In genomic region chrX:124346877-124347241, GRCh38 we compare ENCODE assay signal across 18 cellular contexts. TPM values are rescaled to one million over a fixed set of nuclear protein-coding genes. Genes with fewer than 3 reads are reported as not detected.
A peak's percentile ranks its signal among the peaks of the same experiment; 100 is the strongest.
DNase-seq lines count a peak whose midpoint lies in the region; ATAC-seq and TF ChIP-seq lines count a peak whose summit lies in the region.
"Had no signal": no experiment of that assay in that cellular context is flagged by ENCODE, and none has a peak within 500 bp of the region (broad histone marks: within the 10 kb centered on the region; RNA-seq: fewer than 3 reads in every experiment).

No MANE protein-coding gene starts in this region.

- no peak for TF ChIP-seq CTCF in upper lobe of right lung (IDR thresholded peaks at IDR 0.05)
- TF ChIP-seq CTCF in RWPE1 (conservative IDR thresholded peaks at IDR 0.05; ENCODE audit: low read depth): no peak

- H3K4me1 Mint-ChIP-seq in activated naive CD4-positive, alpha-beta T cell treated with anti-CD3 and anti-CD28 coated beads for 36 hours (ENCODE audit: low read depth): peaks cover 41% of the 10 kb centered on the region
- peaks cover 47% of the 10 kb centered on the region for H3K4me1 Mint-ChIP-seq in activated T-cell treated with anti-CD3 and anti-CD28 coated beads, Interleukin-2, amount 50 U/mL, for 72 hours (ENCODE audit: low read depth)
- H3K4me1 Mint-ChIP-seq: naive B cell had no signal

- no peaks in the 10 kb centered on the region for H3K36me3 Mint-ChIP-seq in activated naive CD4-positive, alpha-beta T cell treated with anti-CD3 and anti-CD28 coated beads for 36 hours (ENCODE audit: low read depth)
- H3K36me3 Mint-ChIP-seq in activated T-cell treated with anti-CD3 and anti-CD28 coated beads, Interleukin-2, amount 50 U/mL, for 72 hours (ENCODE audit: insufficient read depth in 2 of 2): peaks cover 4% of the 10 kb centered on the region in 2 donors
- H3K36me3 Mint-ChIP-seq: naive B cell had no signal

- H3K4me3 Mint-ChIP-seq in activated naive CD4-positive, alpha-beta T cell treated with anti-CD3 and anti-CD28 coated beads for 36 hours: peak overlapping the region; percentile 86
- peak overlapping the region; percentile 91 to 96 for H3K4me3 Mint-ChIP-seq in activated T-cell treated with anti-CD3 and anti-CD28 coated beads, Interleukin-2, amount 50 U/mL, for 72 hours
- H3K4me3 Mint-ChIP-seq: naive B cell had no signal

- POLR2A ChIA-PET in RWPE1 (lab: Yijun Ruan, JAX; ENCODE audit: low non-redundant PET): no interaction called here

- no peaks in the 10 kb centered on the region for H3K9me3 Mint-ChIP-seq in activated naive CD4-positive, alpha-beta T cell treated with anti-CD3 and anti-CD28 coated beads for 36 hours
- H3K9me3 Mint-ChIP-seq in activated T-cell treated with anti-CD3 and anti-CD28 coated beads, Interleukin-2, amount 50 U/mL, for 72 hours: no peaks in the 10 kb centered on the region

- CTCF ChIA-PET in activated naive CD4-positive, alpha-beta T cell treated with anti-CD3 and anti-CD28 coated beads for 36 hours (lab: Charles Lee): interaction anchor here (1.2 to 2.9 kb wide), 4 partner anchors 9 to 136 kb away, joined by 3 to 7 read pairs (median 4); no protein-coding TSS in a partner anchor
- CTCF ChIA-PET in RWPE1 (lab: Yijun Ruan, JAX): no interaction called here

- no peak overlapping the region for H3K27ac ChIP-seq in upper lobe of right lung
- no peak overlapping the region for H3K27ac ChIP-seq in RWPE1
- H3K27ac ChIP-seq: gastroesophageal sphincter, GM23248, KMS-11 had no signal

- no peaks in the 10 kb centered on the region for H3K27me3 ChIP-seq in mononuclear cell (ENCODE audit: insufficient read depth, low read length)
- H3K27me3 ChIP-seq in upper lobe of right lung: no peaks in the 10 kb centered on the region
- H3K27me3 ChIP-seq: gastroesophageal sphincter had no signal

- no peaks in the 10 kb centered on the region for H3K36me3 ChIP-seq in upper lobe of right lung
- H3K36me3 ChIP-seq: gastroesophageal sphincter had no signal

- H3K4me3 ChIP-seq in mononuclear cell (ENCODE audit: low read length): peak overlapping the region; percentile 46
- peak overlapping the region; percentile 10 for H3K4me3 ChIP-seq in upper lobe of right lung
- H3K4me3 ChIP-seq: gastroesophageal sphincter, GM23248 had no signal

- peak overlapping the region; percentile 95 for H3K27ac Mint-ChIP-seq in activated naive CD4-positive, alpha-beta T cell treated with anti-CD3 and anti-CD28 coated beads for 36 hours
- H3K27ac Mint-ChIP-seq in activated T-cell treated with anti-CD3 and anti-CD28 coated beads, Interleukin-2, amount 50 U/mL, for 72 hours: peak overlapping the region; percentile 97
- H3K27ac Mint-ChIP-seq: naive B cell had no signal

- intact Hi-C loops in activated naive CD4-positive, alpha-beta T cell treated with anti-CD3 and anti-CD28 coated beads for 36 hours (cut with micrococcal nuclease): loop anchor here (1.0 to 10.0 kb wide), 10 partner anchors 12 to 512 kb away; partner anchors contain the start of genes STAG2 and XIAP
- intact Hi-C loops in upper lobe of right lung (cut with DNase I): no loop called here

- peak; percentile 0 to 3 for ATAC-seq in activated T-cell treated with anti-CD3 and anti-CD28 coated beads, Interleukin-2, amount 50 U/mL, for 72 hours (replicated peaks in 1 of 2)
- ATAC-seq in upper lobe of right lung (no peak), HG03432 (IDR thresholded peaks at IDR 0.05; ENCODE audit: unreplicated experiment) (no peak)

- H3K4me1 ChIP-seq in mononuclear cell (ENCODE audit: insufficient read depth, low read length): no peaks in the 10 kb centered on the region
- no peaks in the 10 kb centered on the region for H3K4me1 ChIP-seq in upper lobe of right lung
- H3K4me1 ChIP-seq: Caco-2, gastroesophageal sphincter had no signal

- DNase-seq in activated naive CD4-positive, alpha-beta T cell treated with anti-CD3 and anti-CD28 coated beads for 36 hours: no peak
- no peak for DNase-seq in activated naive CD4-positive, alpha-beta T cell treated with anti-CD3 and anti-CD28 coated beads, Interleukin-2, amount 50 U/mL, for 16 hours
- no peak for DNase-seq in activated T-cell treated with anti-CD3 and anti-CD28 coated beads, Interleukin-2, amount 50 U/mL, for 72 hours
- no peak for DNase-seq in upper lobe of right lung
- no peak for DNase-seq in RWPE1 (ENCODE audit: low spot score)
- no peak for DNase-seq in NCI-H69 (lab: John Stamatoyannopoulos, UW)
- DNase-seq: Caco-2, GM23248, naive B cell, NCI-H1105, NCI-H2171, NCI-H748 treated with DMSO at 0.1 percent for 48 hours had no signal

- no peaks in the 10 kb centered on the region for H3K27me3 Mint-ChIP-seq in activated naive CD4-positive, alpha-beta T cell treated with anti-CD3 and anti-CD28 coated beads for 36 hours (ENCODE audit: low read depth)
- peaks cover 6% of the 10 kb centered on the region for H3K27me3 Mint-ChIP-seq in activated T-cell treated with anti-CD3 and anti-CD28 coated beads, Interleukin-2, amount 50 U/mL, for 72 hours (ENCODE audit: low read depth)
- H3K27me3 Mint-ChIP-seq: naive B cell had no signal

- no peaks in the 10 kb centered on the region for H3K9me3 ChIP-seq in mononuclear cell (ENCODE audit: low read depth, low read length)
- H3K9me3 ChIP-seq in upper lobe of right lung: no peaks in the 10 kb centered on the region
- H3K9me3 ChIP-seq: Caco-2, gastroesophageal sphincter had no signal

RNA-seq across cellular contexts. Expression of gene SH2D1A, which starts 0.5 kb away (rescaled TPM):
- total RNA-seq in activated naive CD4-positive, alpha-beta T cell treated with anti-CD3 and anti-CD28 coated beads for 36 hours: 10 to 100 TPM; 17.0 to 17.2 TPM
- 10 to 100 TPM; 40.7 to 47.1 TPM for total RNA-seq in activated T-cell treated with anti-CD3 and anti-CD28 coated beads, Interleukin-2, amount 50 U/mL, for 72 hours
- total RNA-seq in mononuclear cell (34.2 TPM), upper lobe of right lung (1.8 TPM)
- total RNA-seq: Caco-2, GM23248, pulmonary artery endothelial cell had no signal

RNA-seq across cellular contexts. Expression of gene TEX13D, which starts 14.4 kb away (rescaled TPM):
- total RNA-seq in activated naive CD4-positive, alpha-beta T cell treated with anti-CD3 and anti-CD28 coated beads for 36 hours: under 1 TPM in 1 of 2 experiments, not detected in 1; 0.07 TPM
- total RNA-seq in activated T-cell treated with anti-CD3 and anti-CD28 coated beads, Interleukin-2, amount 50 U/mL, for 72 hours: not detected
- total RNA-seq in mononuclear cell (not detected), upper lobe of right lung (not detected)
- total RNA-seq: Caco-2, GM23248, lower leg skin, pulmonary artery endothelial cell had no signal

Comparison
In these comparisons a context has a peak if more than half of its experiments do, and no peak if none do; other contexts are left out.
1. ATAC-seq: peak in activated T-cell treated with anti-CD3 and anti-CD28 coated beads, Interleukin-2, amount 50 U/mL, for 72 hours (2 of 2); none in upper lobe of right lung (single experiment) and HG03432 (single experiment).